Comparison of ENCODE assay signal across 6 cellular contexts in the genomic region with DNA sequence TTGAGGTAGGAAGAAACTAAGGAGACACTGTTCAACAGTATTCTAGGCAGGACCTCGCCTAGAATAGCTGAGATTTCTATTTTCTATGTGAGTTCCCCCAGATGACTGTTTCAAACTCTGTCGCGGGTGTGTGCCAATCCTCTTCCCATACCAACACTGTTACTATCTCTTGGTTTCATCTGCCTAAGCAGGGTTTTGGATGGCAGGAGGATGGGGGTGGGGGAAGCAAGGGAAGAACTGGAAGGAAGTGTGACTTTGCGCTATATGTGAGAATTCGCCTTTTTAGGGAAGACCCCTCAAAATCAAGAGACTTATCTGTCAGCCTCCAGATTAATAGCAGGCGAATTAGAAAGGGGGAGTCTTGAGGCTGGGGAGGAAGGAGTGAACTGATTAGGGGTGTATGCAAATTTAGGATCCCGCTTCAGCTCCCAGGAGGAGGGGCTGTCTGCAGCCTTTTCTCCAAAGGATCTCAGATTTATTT. TPM values are rescaled to one million over a fixed set of nuclear protein-coding genes. Genes with fewer than 3 reads are reported as not detected.
DNase-seq lines count a peak whose midpoint lies in the region; ATAC-seq and TF ChIP-seq lines count a peak whose summit lies in the region.

No MANE protein-coding gene starts in this region.

- H3K27ac ChIP-seq in esophagus (ENCODE audit: low read depth in 2 of 2, low read length in 1 of 2), result peak overlapping the region; percentile 93 to 95
- H3K27ac ChIP-seq in spleen, result peak overlapping the region; percentile 79 to 93 (median 88)

- no peaks in the 10 kb centered on the region for H3K9me3 ChIP-seq in esophagus (ENCODE audit: control insufficient read depth in 2 of 2, insufficient read depth in 1 of 2, low read depth in 1 of 2, low read length in 1 of 2)
- no peaks in the 10 kb centered on the region for H3K9me3 ChIP-seq in spleen

- peak; percentile 47 for DNase-seq in GM10266 (ENCODE audit: extremely low spot score)
- DNase-seq in NCI-H526 treated with DMSO at 0.1 percent for 48 hours (lab: John Stamatoyannopoulos, UW), result peak; percentile 64
- DNase-seq in spleen, result no peak
- no peak for DNase-seq in NCI-H2081 treated with DMSO at 0.1 percent for 48 hours (lab: John Stamatoyannopoulos, UW)

- 23 to 32% methylated on average over 7 of the region's 7 CpGs for WGBS in esophagus, 2 donors
- 8 to 18% (median 17%) methylated on average over 7 of the region's 7 CpGs for WGBS in spleen, 5 donors

- intact Hi-C loops in spleen (cut with DNase I; ENCODE audit: low total_unique reads), result no loop called here

- TF ChIP-seq POLR2A in spleen (IDR thresholded peaks at IDR 0.05), result no peak

- H3K4me3 ChIP-seq in esophagus (ENCODE audit: low read depth in 1 of 2, low read length in 2 of 2), result peak overlapping the region in 1 of 2 donors; percentile 64
- H3K4me3 ChIP-seq in spleen, result peak overlapping the region; percentile 60 to 96 (median 80)

- H3K36me3 ChIP-seq in esophagus (ENCODE audit: control insufficient read depth in 2 of 2, insufficient read depth in 2 of 2, low read length in 1 of 2) (peaks cover 4 to 6% of the 10 kb centered on the region in 2 donors), spleen (peaks cover 0 to 18% (median 8%) of the 10 kb centered on the region in 6 donors)

- H3K4me1 ChIP-seq in esophagus (ENCODE audit: control insufficient read depth in 2 of 2, insufficient read depth in 2 of 2, low read length in 1 of 2) (peaks cover 0 to 8% of the 10 kb centered on the region in 2 donors), spleen (peaks cover 19 to 79% (median 43%) of the 10 kb centered on the region in 6 donors)

- no peak for ATAC-seq in HG03442 (IDR thresholded peaks at IDR 0.05; ENCODE audit: unreplicated experiment)

- TF ChIP-seq CTCF in GM10266 (IDR thresholded peaks at IDR 0.05; ENCODE audit: control insufficient read depth, insufficient read depth, low read depth, missing control alignments) (no peak), spleen (IDR thresholded peaks at IDR 0.05 in 8 of 11, conservative IDR thresholded peaks at IDR 0.05 in 3 of 11) (no peak)

- H3K27me3 ChIP-seq in esophagus (ENCODE audit: control insufficient read depth in 1 of 2, insufficient read depth in 2 of 2, low read length in 2 of 2) (no peaks in the 10 kb centered on the region), spleen (replicated peaks in 1 of 7) (no peaks in the 10 kb centered on the region)

RNA-seq across cellular contexts. Expression of a gene that starts 0.5 kb away (rescaled TPM):
- 10 to 100 TPM; 36.3 to 43.5 TPM for polyA plus RNA-seq in esophagus
- 10 to 100 TPM; 24.9 to 49.2 (median 39.2) TPM for total RNA-seq in spleen
- polyA plus RNA-seq in spleen, result 10 to 100 TPM; 28.9 to 36.8 (median 35.9) TPM

RNA-seq across cellular contexts. Expression of a gene that starts 3.5 kb away (rescaled TPM):
- polyA plus RNA-seq in esophagus (10 to 100 TPM; 25.4 to 46.9 TPM), spleen (10 to 100 TPM; 18.9 to 30.4 (median 22.4) TPM)
- 10 to 100 TPM; 21.6 to 43.1 (median 39.4) TPM for total RNA-seq in spleen

RNA-seq across cellular contexts. Expression of a gene that starts 53.4 kb away (rescaled TPM):
- polyA plus RNA-seq in esophagus, result 10 to 100 TPM; 45.7 to 54.7 TPM
- total RNA-seq in spleen, result 10 to 100 TPM; 42.3 to 72.9 (median 59.4) TPM
- 10 to 100 TPM; 18.5 to 39.9 (median 22.4) TPM for polyA plus RNA-seq in spleen

RNA-seq across cellular contexts. Expression of a gene that starts 55.3 kb away (rescaled TPM):
- polyA plus RNA-seq in esophagus (10 to 100 TPM; 12.9 to 26.5 TPM), spleen (10 to 100 TPM; 16.5 to 23.1 (median 22.3) TPM)
- total RNA-seq in spleen, result 10 to 100 TPM; 15.9 to 30.6 (median 20.3) TPM

Comparison
In these comparisons a context has a peak if more than half of its experiments do, and no peak if none do; other contexts are left out.
1. DNase-seq: peak in GM10266 (single experiment) and NCI-H526 treated with DMSO at 0.1 percent for 48 hours (single experiment); none in spleen (single experiment) and NCI-H2081 treated with DMSO at 0.1 percent for 48 hours (single experiment).